ENCODE assay signal across 27 cellular contexts in genomic region chr3:45031531-45031930, GRCh38. TPM values are rescaled to one million over a fixed set of nuclear protein-coding genes. Genes with fewer than 3 reads are reported as not detected.
DNase-seq lines count a peak whose midpoint lies in the region; ATAC-seq, FAIRE-seq and TF ChIP-seq lines count a peak whose summit lies in the region.
"Had no signal": no experiment of that assay in that cellular context is flagged by ENCODE, and none has a peak within 500 bp of the region (broad histone marks: within the 10 kb centered on the region; RNA-seq: fewer than 3 reads in every experiment).

No MANE protein-coding gene starts in this region.

- peaks cover 8 to 46% of the 10 kb centered on the region in 2 experiments; a peak in 4 of 5 replicates for H3K27me3 ChIP-seq in K562 (ENCODE audit: control insufficient read depth in 2 of 2, insufficient read depth in 2 of 2, low read length in 2 of 2)
- peaks cover 11% of the 10 kb centered on the region for H3K27me3 ChIP-seq in trophoblast cell (ENCODE audit: insufficient read depth, low read length)
- H3K27me3 ChIP-seq: BE2C had no signal

- H4K20me1 ChIP-seq in K562 (replicated peaks; ENCODE audit: control insufficient read depth, insufficient read depth, low read length) = no peaks in the 10 kb centered on the region
- H4K20me1 ChIP-seq: BLaER1 had no signal

- CTCF ChIA-PET in K562 (lab: Yijun Ruan, JAX; ENCODE audit: low intra/inter-chr PET ratio) = no interaction called here

- H4K91ac ChIP-seq in trophoblast cell (ENCODE audit: low read depth, low read length) = no peak overlapping the region

- no peak overlapping the region for H2BK5ac ChIP-seq in trophoblast cell (ENCODE audit: low read depth, low read length, poor library complexity)

- intact Hi-C loops in K562 (cut with micrococcal nuclease) = loop anchor here (10.0 kb wide), 2 partner anchors 903 to 1173 kb away; partner anchors contain the start of gene CCR1

- BruUV-seq in K562 (replicated peaks; lab: Mats Ljungman, UMichigan) = no TSS peak

- peaks cover 0 to 9% of the 10 kb centered on the region in 2 experiments; a peak in 2 of 5 replicates for H3K4me1 ChIP-seq in K562 (replicated peaks in 1 of 2; ENCODE audit: control insufficient read depth in 2 of 2, insufficient read depth in 2 of 2, low read length in 2 of 2)
- H3K4me1 ChIP-seq in trophoblast cell (ENCODE audit: control insufficient read depth in 1 of 2, insufficient read depth in 2 of 2, low read length in 2 of 2) = peaks cover 0 to 9% of the 10 kb centered on the region in 2 experiments
- H3K4me1 ChIP-seq: BE2C had no signal

- TF ChIP-seq EP300 in Ishikawa (IDR thresholded peaks at IDR 0.05; ENCODE audit: borderline replicate concordance) = no peak
- TF ChIP-seq EP300 in K562 (IDR thresholded peaks at IDR 0.05; ENCODE audit: low read length) = no peak

- POLR2A ChIA-PET in K562 (lab: Yijun Ruan, JAX) = interaction anchor here (0.8 kb wide), 2 partner anchors 55 to 179 kb away, joined by 3 read pairs; no protein-coding TSS in a partner anchor

- H3K79me2 ChIP-seq in K562 (ENCODE audit: control insufficient read depth, insufficient read depth, low read length) (no peaks in the 10 kb centered on the region), trophoblast cell (ENCODE audit: control insufficient read depth, insufficient read depth, low read length, poor library complexity) (no peaks in the 10 kb centered on the region)

- DNase-seq in K562 (ENCODE audit: extremely low read depth in 1 of 4, low spot score in 3 of 4) = no peak
- DNase-seq in trophoblast cell = peak; percentile 48 to 82
- no peak for DNase-seq in NCI-H1436 treated with DMSO at 0.1 percent for 48 hours (lab: John Stamatoyannopoulos, UW)
- DNase-seq: 8988T; ACHN; BE2C; C1 segment of cervical spinal cord; CD4-positive, alpha-beta memory T cell; CD4-positive, CD25-positive, alpha-beta regulatory T cell; CD8-positive, alpha-beta memory T cell; COR-L47; DMS 273 treated with DMSO at 0.1 percent for 48 hours; DMS153; DMS53; DMS79; DND-41; EL; GDM1 had no signal

- H2AFZ ChIP-seq in K562 (ENCODE audit: low read depth, low read length) = no peak overlapping the region
- no peak overlapping the region for H2AFZ ChIP-seq in trophoblast cell (ENCODE audit: insufficient read depth, low read length, poor library complexity)

- H3K23ac ChIP-seq in trophoblast cell (ENCODE audit: low read length) = no peak overlapping the region

- no peaks in the 10 kb centered on the region for H3K79me1 ChIP-seq in trophoblast cell (ENCODE audit: low read length)

- H3K18ac ChIP-seq in trophoblast cell (ENCODE audit: low read length) = no peak overlapping the region

- H3K4me2 ChIP-seq in K562 (ENCODE audit: insufficient read depth, low read length) (no peak overlapping the region), trophoblast cell (ENCODE audit: low read length) (no peak overlapping the region)
- H3K4me2 ChIP-seq: BLaER1 had no signal

- no peak overlapping the region for H2BK120ac ChIP-seq in trophoblast cell (ENCODE audit: insufficient read depth, low read length, poor library complexity)

- H3K36me3 ChIP-seq in K562 (ENCODE audit: control insufficient read depth, insufficient read depth, low read length) (no peaks in the 10 kb centered on the region), trophoblast cell (ENCODE audit: control insufficient read depth in 1 of 2, insufficient read depth in 2 of 2, low read length in 2 of 2) (no peaks in the 10 kb centered on the region)
- H3K36me3 ChIP-seq: BE2C, BLaER1 had no signal

- no peak overlapping the region for H3K14ac ChIP-seq in trophoblast cell (ENCODE audit: low read length)

- H3K4me3 ChIP-seq in K562 (no peak overlapping the region), trophoblast cell (ENCODE audit: low read depth, low read length) (no peak overlapping the region)
- H3K4me3 ChIP-seq: BLaER1, GM12878 had no signal

- TF ChIP-seq RAD21 in Ishikawa (IDR thresholded peaks at IDR 0.05; ENCODE audit: low read depth) (no peak), K562 (CRISPR knock-in tag; conservative IDR thresholded peaks at IDR 0.05 in 1 of 2, IDR thresholded peaks at IDR 0.05 in 1 of 2) (no peak)

- no peak overlapping the region for H2BK12ac ChIP-seq in trophoblast cell (ENCODE audit: low read length)

- H3K27ac ChIP-seq in K562 (ENCODE audit: extremely low read depth, low read depth, low read length) = no peak overlapping the region
- no peak overlapping the region for H3K27ac ChIP-seq in trophoblast cell (ENCODE audit: low read depth, low read length)
- H3K27ac ChIP-seq: BLaER1 had no signal

- TF ChIP-seq CTCF in K562 (IDR thresholded peaks at IDR 0.05 in 2 of 3, conservative IDR thresholded peaks at IDR 0.05 in 1 of 3; ENCODE audit: insufficient read depth in 2 of 3, low read depth in 1 of 3, low read length in 3 of 3) = no peak

- in situ Hi-C loops in K562 (cut with MboI) = loop anchor here (10.0 to 25.0 kb wide), 3 partner anchors 893 to 1381 kb away; partner anchors contain the start of genes CCR5AS and CCRL2

- 11% methylated on average over 3 of the region's 3 CpGs for WGBS in K562 (ENCODE audit: insufficient coverage, low coverage, missing lambda C conversion rate)
- no CpG with 5 or more reads among the region's 3 CpGs for WGBS in trophoblast cell (ENCODE audit: extremely low coverage, insufficient coverage, insufficient read length)

- H3K4ac ChIP-seq in trophoblast cell (ENCODE audit: low read depth, low read length) = no peak overlapping the region

- no peak overlapping the region for H4K8ac ChIP-seq in trophoblast cell (ENCODE audit: low read depth, low read length)

- H3K9me1 ChIP-seq in K562 (ENCODE audit: control insufficient read depth, insufficient read depth, low read length) = no peaks in the 10 kb centered on the region

- no peak for ATAC-seq in K562
- ATAC-seq in HG03135 (IDR thresholded peaks at IDR 0.05; ENCODE audit: unreplicated experiment) = no peak
- ATAC-seq: GM12878 had no signal

- no peak for TF ChIP-seq POLR2A in K562 (conservative IDR thresholded peaks at IDR 0.05)

- peak; percentile 75 for FAIRE-seq in K562 (lab: Jason Lieb, UNC)
- FAIRE-seq: A204.1, GM12878, GM12892, GM18507 had no signal

- no peak overlapping the region for H4K12ac ChIP-seq in trophoblast cell (ENCODE audit: low read depth, low read length)

- H3K9me3 ChIP-seq in K562 (replicated peaks; ENCODE audit: control insufficient read depth, insufficient read depth, low read depth, low read length) (no peaks in the 10 kb centered on the region), trophoblast cell (ENCODE audit: insufficient read depth, low read depth, low read length) (peaks cover 3% of the 10 kb centered on the region)
- H3K9me3 ChIP-seq: BE2C, BLaER1 had no signal

- H3K9ac ChIP-seq in K562 (ENCODE audit: insufficient read depth in 1 of 2, low read depth in 2 of 2, low read length in 2 of 2) (no peak overlapping the region), trophoblast cell (ENCODE audit: low read length) (no peak overlapping the region)
- H3K9ac ChIP-seq: BLaER1 had no signal

- H2AK5ac ChIP-seq in trophoblast cell (ENCODE audit: low read length) = no peak overlapping the region

RNA-seq across cellular contexts. Expression of gene CLEC3B, which starts 5.4 kb away (rescaled TPM):
- total RNA-seq in K562 (2011; cell fraction: chromatin; rRNA removed; ENCODE audit: low replicate concordance) = not detected in 2 replicates
- 0.33 TPM in 1 of 2 replicates, not detected in the other for total RNA-seq in K562 (2011; cell fraction: nucleolus; rRNA removed)
- not detected in 2 replicates for total RNA-seq in K562 (2011; cell fraction: nucleoplasm; rRNA removed)
- total RNA-seq in K562 (2014; rRNA removed) (0.33 TPM in 1 of 2 replicates, not detected in the other), K562 (2014; rRNA removed; fragmentation: Illumina TruSeq; extraction: Trizol) (not detected in 2 replicates), K562 (2015; rRNA removed; fragmentation: Illumina TruSeq; extraction: Trizol) (not detected in 2 replicates), K562 (2021) (not detected in 2 replicates)
- polyA plus RNA-seq in K562 (2011; rRNA removed) (0.19 TPM in 1 of 2 replicates, not detected in the other), K562 (2014; fragmentation: Illumina TruSeq; extraction: Trizol) (not detected in 2 replicates), K562 (2014; fragmentation: Nextera tagmentation; extraction: Ambion mirVana) (not detected), K562 (2014; rRNA removed) (not detected in 2 replicates)
- polyA plus RNA-seq in K562 (2011; cell fraction: cytosol; rRNA removed) = 0.27 TPM in 1 of 2 replicates, not detected in the other
- polyA plus RNA-seq in K562 (2011; cell fraction: nucleus; rRNA removed) = 0.41 and 0.52 TPM in 2 replicates
- 0.19 TPM in 1 of 2 replicates, not detected in the other for polyA plus RNA-seq in K562 (2012)
- polyA minus RNA-seq in K562 (2011; rRNA and poly(A)+ RNA removed) = not detected in 2 replicates
- polyA minus RNA-seq in K562 (2011; cell fraction: cytosol; rRNA and poly(A)+ RNA removed) = not detected in 2 replicates
- polyA minus RNA-seq in K562 (2011; cell fraction: nucleus; rRNA and poly(A)+ RNA removed) = 0.54 TPM in 1 of 2 replicates, not detected in the other
- polyA plus RNA-seq in trophoblast cell (2013) = 0.14 and 0.29 TPM in 2 replicates
- total RNA-seq: Daoy, G401 had no signal
- polyA plus RNA-seq: CD4-positive, alpha-beta memory T cell; CD8-positive, alpha-beta memory T cell; GM12878 had no signal

RNA-seq across cellular contexts. Expression of gene EXOSC7, which starts 55.5 kb away (rescaled TPM):
- 124 and 137 TPM in 2 replicates for total RNA-seq in K562 (2011; cell fraction: chromatin; rRNA removed; ENCODE audit: low replicate concordance)
- total RNA-seq in K562 (2011; cell fraction: nucleolus; rRNA removed) = 87.0 and 90.4 TPM in 2 replicates
- total RNA-seq in K562 (2011; cell fraction: nucleoplasm; rRNA removed) = 129 and 185 TPM in 2 replicates
- 112 and 119 TPM in 2 replicates for total RNA-seq in K562 (2014; rRNA removed)
- 119 TPM in 2 replicates for total RNA-seq in K562 (2014; rRNA removed; fragmentation: Illumina TruSeq; extraction: Trizol)
- 105 and 107 TPM in 2 replicates for total RNA-seq in K562 (2015; rRNA removed; fragmentation: Illumina TruSeq; extraction: Trizol)
- total RNA-seq in K562 (2021) = 87.4 and 98.3 TPM in 2 replicates
- 132 and 154 TPM in 2 replicates for polyA plus RNA-seq in K562 (2011; rRNA removed)
- polyA plus RNA-seq in K562 (2011; cell fraction: cytosol; rRNA removed) = 67.9 and 117 TPM in 2 replicates
- polyA plus RNA-seq in K562 (2011; cell fraction: nucleus; rRNA removed) = 104 and 118 TPM in 2 replicates
- polyA plus RNA-seq in K562 (2012) = 61.4 and 143 TPM in 2 replicates
- 88.5 and 99.2 TPM in 2 replicates for polyA plus RNA-seq in K562 (2014; fragmentation: Illumina TruSeq; extraction: Trizol)
- 100 to 1,000 TPM; 236 to 237 TPM for polyA plus RNA-seq in K562 (2014; fragmentation: Nextera tagmentation; extraction: Ambion mirVana)
- 110 and 134 TPM in 2 replicates for polyA plus RNA-seq in K562 (2014; rRNA removed)
- polyA minus RNA-seq in K562 (2011; rRNA and poly(A)+ RNA removed) = 130 and 154 TPM in 2 replicates
- 25.9 and 38.0 TPM in 2 replicates for polyA minus RNA-seq in K562 (2011; cell fraction: cytosol; rRNA and poly(A)+ RNA removed)
- polyA minus RNA-seq in K562 (2011; cell fraction: nucleus; rRNA and poly(A)+ RNA removed) = 37.3 and 60.9 TPM in 2 replicates
- 25.4 and 26.2 TPM in 2 replicates for polyA plus RNA-seq in trophoblast cell (2013)

RNA-seq across cellular contexts. Expression of gene ZDHHC3, which starts 55.6 kb away (rescaled TPM):
- 109 and 142 TPM in 2 replicates for total RNA-seq in K562 (2011; cell fraction: chromatin; rRNA removed; ENCODE audit: low replicate concordance)
- 125 and 127 TPM in 2 replicates for total RNA-seq in K562 (2011; cell fraction: nucleolus; rRNA removed)
- 125 and 135 TPM in 2 replicates for total RNA-seq in K562 (2011; cell fraction: nucleoplasm; rRNA removed)
- total RNA-seq in K562 (2014; rRNA removed) = 77.1 and 78.6 TPM in 2 replicates
- 60.2 and 61.9 TPM in 2 replicates for total RNA-seq in K562 (2014; rRNA removed; fragmentation: Illumina TruSeq; extraction: Trizol)
- total RNA-seq in K562 (2015; rRNA removed; fragmentation: Illumina TruSeq; extraction: Trizol) = 62.0 and 67.2 TPM in 2 replicates
- 78.4 and 81.8 TPM in 2 replicates for total RNA-seq in K562 (2021)
- 120 and 137 TPM in 2 replicates for polyA plus RNA-seq in K562 (2011; rRNA removed)
- 128 and 154 TPM in 2 replicates for polyA plus RNA-seq in K562 (2011; cell fraction: cytosol; rRNA removed)
- 109 and 127 TPM in 2 replicates for polyA plus RNA-seq in K562 (2011; cell fraction: nucleus; rRNA removed)
- polyA plus RNA-seq in K562 (2012) = 64.4 and 69.1 TPM in 2 replicates
- 98.3 and 100 TPM in 2 replicates for polyA plus RNA-seq in K562 (2014; fragmentation: Illumina TruSeq; extraction: Trizol)
- polyA plus RNA-seq in K562 (2014; fragmentation: Nextera tagmentation; extraction: Ambion mirVana) = 10 to 100 TPM; 10.3 to 11.5 TPM
- polyA plus RNA-seq in K562 (2014; rRNA removed) = 50.4 and 57.0 TPM in 2 replicates
- polyA minus RNA-seq in K562 (2011; rRNA and poly(A)+ RNA removed) = 182 and 274 TPM in 2 replicates
- polyA minus RNA-seq in K562 (2011; cell fraction: cytosol; rRNA and poly(A)+ RNA removed) = 53.8 and 89.1 TPM in 2 replicates
- 47.1 and 72.9 TPM in 2 replicates for polyA minus RNA-seq in K562 (2011; cell fraction: nucleus; rRNA and poly(A)+ RNA removed)
- 50.9 and 51.5 TPM in 2 replicates for polyA plus RNA-seq in trophoblast cell (2013)

Comparison
In these comparisons a context has a peak if more than half of its experiments do, and no peak if none do; other contexts are left out.
1. DNase-seq: peak in trophoblast cell (2 of 2); none in K562 (0 of 4) and NCI-H1436 treated with DMSO at 0.1 percent for 48 hours (single experiment).